ENCODE assay signal across 15 cellular contexts in genomic region chr12:5328669-5329068, GRCh38.
"Had no signal": no experiment of that assay in that cellular context is flagged by ENCODE, and none has a peak within 500 bp of the region (broad histone marks: within the 10 kb centered on the region; RNA-seq: fewer than 3 reads in every experiment).

No MANE protein-coding gene starts in this region.

- H3K36me3 Mint-ChIP-seq: activated naive CD8-positive, alpha-beta T cell; brain; naive B cell; stimulated activated memory B cell treated with anti-CD40 and anti-IgM and Interleukin-4, amounts not matched to agents 10 μg/mL and 1 μg/mL and 100 μg/mL, for 72 hours had no signal

- H3K27me3 Mint-ChIP-seq: activated T-cell treated with anti-CD3 and anti-CD28 coated beads, Interleukin-2, amount 50 U/mL, for 24 hours had no signal

- DNase-seq: activated CD4-positive, alpha-beta memory T cell treated with anti-CD3 and anti-CD28 coated beads, Interleukin-2, amount 10 ng/mL, durations not matched to agents 7 days and 5 days; activated CD4-positive, alpha-beta T cell treated with anti-CD3 and anti-CD28 coated beads for 4 hours; activated T-cell treated with anti-CD3 and anti-CD28 coated beads, Interleukin-2, amount 50 U/mL, for 24 hours; amniotic stem cell; effector memory CD4-positive, alpha-beta T cell; gastrocnemius medialis; heart left ventricle; naive B cell; pancreas; T-helper 17 cell; thyroid gland had no signal

- H3K27ac Mint-ChIP-seq: activated CD4-positive, alpha-beta memory T cell treated with anti-CD3 and anti-CD28 coated beads, Interleukin-2, amount 10 ng/mL, durations not matched to agents 7 days and 5 days; activated naive CD8-positive, alpha-beta T cell; activated T-cell treated with anti-CD3 and anti-CD28 coated beads, Interleukin-2, amount 50 U/mL, for 24 hours; naive B cell; stimulated activated memory B cell treated with anti-CD40 and anti-IgM and Interleukin-4, amounts not matched to agents 10 μg/mL and 1 μg/mL and 100 μg/mL, for 72 hours; T-helper 17 cell had no signal

- H3K4me1 Mint-ChIP-seq: activated CD4-positive, alpha-beta memory T cell treated with anti-CD3 and anti-CD28 coated beads, Interleukin-2, amount 10 ng/mL, durations not matched to agents 7 days and 5 days; naive B cell; stimulated activated memory B cell treated with anti-CD40 and anti-IgM and Interleukin-4, amounts not matched to agents 10 μg/mL and 1 μg/mL and 100 μg/mL, for 72 hours; T-helper 17 cell had no signal

- H3K4me3 Mint-ChIP-seq: activated CD4-positive, alpha-beta memory T cell treated with anti-CD3 and anti-CD28 coated beads, Interleukin-2, amount 10 ng/mL, durations not matched to agents 7 days and 5 days; activated naive CD8-positive, alpha-beta T cell; activated T-cell treated with anti-CD3 and anti-CD28 coated beads, Interleukin-2, amount 50 U/mL, for 24 hours; brain; naive B cell; stimulated activated memory B cell treated with anti-CD40 and anti-IgM and Interleukin-4, amounts not matched to agents 10 μg/mL and 1 μg/mL and 100 μg/mL, for 72 hours; T-helper 17 cell had no signal

- H3K4me3 ChIP-seq: gastrocnemius medialis, heart left ventricle, lung, pancreas, thyroid gland had no signal

- H3K9me3 Mint-ChIP-seq: activated CD4-positive, alpha-beta memory T cell treated with anti-CD3 and anti-CD28 coated beads, Interleukin-2, amount 10 ng/mL, durations not matched to agents 7 days and 5 days had no signal
